ENCODE assay signal across 1 cellular context in the genomic region with DNA sequence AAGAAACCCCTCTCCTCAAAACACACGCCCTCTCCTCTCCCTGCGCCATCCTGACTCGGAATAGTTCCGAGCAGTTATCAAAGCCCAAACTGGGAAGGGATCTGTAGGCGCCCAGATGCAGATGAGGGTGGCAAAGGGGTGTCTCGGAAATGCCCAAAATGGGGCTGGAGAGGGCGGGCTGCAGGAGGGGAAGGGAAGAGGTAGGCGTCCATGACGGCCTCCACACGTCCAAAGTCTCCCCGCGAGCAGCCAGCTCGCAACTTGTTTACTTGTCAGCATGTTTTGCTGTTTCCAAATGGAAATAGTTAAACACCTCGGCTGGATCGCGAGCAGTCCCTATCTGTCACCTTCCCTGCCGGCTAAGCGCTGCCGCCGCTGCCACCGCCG.
TF ChIP-seq lines count a peak whose summit lies in the region.

No MANE protein-coding gene starts in this region.

TF ChIP-seq in SK-N-SH, 30 proteins besides CTCF, POLR2A, EP300 and RAD21 (continued from another document):
- TF ChIP-seq, protein P1, sequence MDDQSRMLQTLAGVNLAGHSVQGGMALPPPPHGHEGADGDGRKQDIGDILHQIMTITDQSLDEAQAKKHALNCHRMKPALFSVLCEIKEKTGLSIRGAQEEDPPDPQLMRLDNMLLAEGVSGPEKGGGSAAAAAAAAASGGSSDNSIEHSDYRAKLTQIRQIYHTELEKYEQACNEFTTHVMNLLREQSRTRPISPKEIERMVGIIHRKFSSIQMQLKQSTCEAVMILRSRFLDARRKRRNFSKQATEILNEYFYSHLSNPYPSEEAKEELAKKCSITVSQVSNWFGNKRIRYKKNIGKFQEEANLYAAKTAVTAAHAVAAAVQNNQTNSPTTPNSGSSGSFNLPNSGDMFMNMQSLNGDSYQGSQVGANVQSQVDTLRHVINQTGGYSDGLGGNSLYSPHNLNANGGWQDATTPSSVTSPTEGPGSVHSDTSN (IDR thresholded peaks at IDR 0.05): no peak
- TF ChIP-seq NRF1 (IDR thresholded peaks at IDR 0.05; ENCODE audit: low read depth, low read length) (no peak), POLR2AphosphoS5 (IDR thresholded peaks at IDR 0.05; ENCODE audit: low read depth, low read length) (no peak), FOXJ3 (CRISPR knock-in tag; IDR thresholded peaks at IDR 0.05) (no peak), JUND (IDR thresholded peaks at IDR 0.05) (no peak), NFIC (IDR thresholded peaks at IDR 0.05; ENCODE audit: borderline replicate concordance) (no peak), TEAD4 (IDR thresholded peaks at IDR 0.05; ENCODE audit: borderline replicate concordance, insufficient read depth) (no peak), MEF2A (IDR thresholded peaks at IDR 0.05; ENCODE audit: borderline replicate concordance, low read depth) (no peak), FOSL2 (IDR thresholded peaks at IDR 0.05; ENCODE audit: borderline replicate concordance, low read depth) (no peak), GABPA (IDR thresholded peaks at IDR 0.05; ENCODE audit: low read depth) (no peak), YY1 (IDR thresholded peaks at IDR 0.05; ENCODE audit: low read depth) (no peak), RFX5 (IDR thresholded peaks at IDR 0.05; ENCODE audit: low read length) (no peak), RXRA (IDR thresholded peaks at IDR 0.05; ENCODE audit: borderline replicate concordance, low read depth) (no peak), GATA2 (CRISPR knock-in tag; IDR thresholded peaks at IDR 0.05) (no peak)
- TF ChIP-seq, protein P2, sequence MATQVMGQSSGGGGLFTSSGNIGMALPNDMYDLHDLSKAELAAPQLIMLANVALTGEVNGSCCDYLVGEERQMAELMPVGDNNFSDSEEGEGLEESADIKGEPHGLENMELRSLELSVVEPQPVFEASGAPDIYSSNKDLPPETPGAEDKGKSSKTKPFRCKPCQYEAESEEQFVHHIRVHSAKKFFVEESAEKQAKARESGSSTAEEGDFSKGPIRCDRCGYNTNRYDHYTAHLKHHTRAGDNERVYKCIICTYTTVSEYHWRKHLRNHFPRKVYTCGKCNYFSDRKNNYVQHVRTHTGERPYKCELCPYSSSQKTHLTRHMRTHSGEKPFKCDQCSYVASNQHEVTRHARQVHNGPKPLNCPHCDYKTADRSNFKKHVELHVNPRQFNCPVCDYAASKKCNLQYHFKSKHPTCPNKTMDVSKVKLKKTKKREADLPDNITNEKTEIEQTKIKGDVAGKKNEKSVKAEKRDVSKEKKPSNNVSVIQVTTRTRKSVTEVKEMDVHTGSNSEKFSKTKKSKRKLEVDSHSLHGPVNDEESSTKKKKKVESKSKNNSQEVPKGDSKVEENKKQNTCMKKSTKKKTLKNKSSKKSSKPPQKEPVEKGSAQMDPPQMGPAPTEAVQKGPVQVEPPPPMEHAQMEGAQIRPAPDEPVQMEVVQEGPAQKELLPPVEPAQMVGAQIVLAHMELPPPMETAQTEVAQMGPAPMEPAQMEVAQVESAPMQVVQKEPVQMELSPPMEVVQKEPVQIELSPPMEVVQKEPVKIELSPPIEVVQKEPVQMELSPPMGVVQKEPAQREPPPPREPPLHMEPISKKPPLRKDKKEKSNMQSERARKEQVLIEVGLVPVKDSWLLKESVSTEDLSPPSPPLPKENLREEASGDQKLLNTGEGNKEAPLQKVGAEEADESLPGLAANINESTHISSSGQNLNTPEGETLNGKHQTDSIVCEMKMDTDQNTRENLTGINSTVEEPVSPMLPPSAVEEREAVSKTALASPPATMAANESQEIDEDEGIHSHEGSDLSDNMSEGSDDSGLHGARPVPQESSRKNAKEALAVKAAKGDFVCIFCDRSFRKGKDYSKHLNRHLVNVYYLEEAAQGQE (IDR thresholded peaks at IDR 0.05; ENCODE audit: low read depth, low read length): no peak
- TF ChIP-seq, protein P3, sequence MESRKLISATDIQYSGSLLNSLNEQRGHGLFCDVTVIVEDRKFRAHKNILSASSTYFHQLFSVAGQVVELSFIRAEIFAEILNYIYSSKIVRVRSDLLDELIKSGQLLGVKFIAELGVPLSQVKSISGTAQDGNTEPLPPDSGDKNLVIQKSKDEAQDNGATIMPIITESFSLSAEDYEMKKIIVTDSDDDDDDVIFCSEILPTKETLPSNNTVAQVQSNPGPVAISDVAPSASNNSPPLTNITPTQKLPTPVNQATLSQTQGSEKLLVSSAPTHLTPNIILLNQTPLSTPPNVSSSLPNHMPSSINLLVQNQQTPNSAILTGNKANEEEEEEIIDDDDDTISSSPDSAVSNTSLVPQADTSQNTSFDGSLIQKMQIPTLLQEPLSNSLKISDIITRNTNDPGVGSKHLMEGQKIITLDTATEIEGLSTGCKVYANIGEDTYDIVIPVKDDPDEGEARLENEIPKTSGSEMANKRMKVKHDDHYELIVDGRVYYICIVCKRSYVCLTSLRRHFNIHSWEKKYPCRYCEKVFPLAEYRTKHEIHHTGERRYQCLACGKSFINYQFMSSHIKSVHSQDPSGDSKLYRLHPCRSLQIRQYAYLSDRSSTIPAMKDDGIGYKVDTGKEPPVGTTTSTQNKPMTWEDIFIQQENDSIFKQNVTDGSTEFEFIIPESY (IDR thresholded peaks at IDR 0.05; ENCODE audit: borderline replicate concordance, low read depth): no peak
